ENCODE assay signal across 8 cellular contexts in genomic region chr3:151468284-151468917, GRCh38. TPM values are rescaled to one million over a fixed set of nuclear protein-coding genes. Genes with fewer than 3 reads are reported as not detected.
A peak's percentile ranks its signal among the peaks of the same experiment; 100 is the strongest.
DNase-seq lines count a peak whose midpoint lies in the region; ATAC-seq and TF ChIP-seq lines count a peak whose summit lies in the region.

No MANE protein-coding gene starts in this region.

- ATAC-seq in GM18520 (IDR thresholded peaks at IDR 0.05; ENCODE audit: unreplicated experiment) = peak; percentile 46
- peak; percentile 90 for ATAC-seq in HG03342 (IDR thresholded peaks at IDR 0.05; ENCODE audit: unreplicated experiment)
- peak; percentile 76 for ATAC-seq in foreskin keratinocyte

- H2BK5ac ChIP-seq in trophoblast cell (ENCODE audit: low read depth, low read length, poor library complexity) = no peak overlapping the region

- no peak overlapping the region for H3K4me3 ChIP-seq in BE2C (ENCODE audit: low read depth, low read length)
- no peak overlapping the region for H3K4me3 ChIP-seq in trophoblast cell (ENCODE audit: low read depth, low read length)

- intact Hi-C loops in posterior vena cava (cut with DNase I) = loop anchor here (10.0 kb wide), 2 partner anchors 176 to 186 kb away; no protein-coding TSS in a partner anchor

- H3K14ac ChIP-seq in trophoblast cell (ENCODE audit: low read length) = no peak overlapping the region

- H3K18ac ChIP-seq in trophoblast cell (ENCODE audit: low read length) = no peak overlapping the region

- H3K23ac ChIP-seq in trophoblast cell (ENCODE audit: low read length) = no peak overlapping the region

- peak; percentile 64 for DNase-seq in BE2C
- peak; percentile 20 for DNase-seq in NCI-H510A (lab: John Stamatoyannopoulos, UW)
- peak; percentile 2 to 46 for DNase-seq in activated CD4-positive, alpha-beta T cell treated with anti-CD3 and anti-CD28 coated beads, Interleukin-2, amount 50 U/mL, for 24 hours (ENCODE audit: low read depth in 1 of 2, low spot score in 1 of 2)
- peak; percentile 9 to 30 for DNase-seq in foreskin keratinocyte
- peak; percentile 30 to 85 for DNase-seq in trophoblast cell
- no peak for DNase-seq in posterior vena cava (ENCODE audit: low spot score)

- no peak overlapping the region for H3K4ac ChIP-seq in trophoblast cell (ENCODE audit: low read depth, low read length)

- no peak overlapping the region for H4K12ac ChIP-seq in trophoblast cell (ENCODE audit: low read depth, low read length)

- H2BK12ac ChIP-seq in trophoblast cell (ENCODE audit: low read length) = no peak overlapping the region

- no peaks in the 10 kb centered on the region for H3K79me2 ChIP-seq in trophoblast cell (ENCODE audit: control insufficient read depth, insufficient read depth, low read length, poor library complexity)

- H3K27ac ChIP-seq in foreskin keratinocyte = no peak overlapping the region
- H3K27ac ChIP-seq in trophoblast cell (ENCODE audit: low read depth, low read length) = no peak overlapping the region

- peaks cover 2% of the 10 kb centered on the region; the same call in 1 of the 2 replicates for H3K4me1 ChIP-seq in BE2C
- H3K4me1 ChIP-seq in foreskin keratinocyte = no peaks in the 10 kb centered on the region
- no peaks in the 10 kb centered on the region for H3K4me1 ChIP-seq in trophoblast cell (ENCODE audit: control insufficient read depth in 1 of 2, insufficient read depth in 2 of 2, low read length in 2 of 2)

- no peak overlapping the region for H3K4me2 ChIP-seq in trophoblast cell (ENCODE audit: low read length)

- H3K9me3 ChIP-seq in BE2C (no peaks in the 10 kb centered on the region), trophoblast cell (ENCODE audit: insufficient read depth, low read depth, low read length) (no peaks in the 10 kb centered on the region)

- H3K36me3 ChIP-seq in BE2C (no peaks in the 10 kb centered on the region), trophoblast cell (ENCODE audit: control insufficient read depth in 1 of 2, insufficient read depth in 2 of 2, low read length in 2 of 2) (no peaks in the 10 kb centered on the region)

- no peaks in the 10 kb centered on the region for H3K79me1 ChIP-seq in trophoblast cell (ENCODE audit: low read length)

- no peak overlapping the region for H2AFZ ChIP-seq in trophoblast cell (ENCODE audit: insufficient read depth, low read length, poor library complexity)

- H4K8ac ChIP-seq in trophoblast cell (ENCODE audit: low read depth, low read length) = no peak overlapping the region

- no CpG with 5 or more reads among the region's 9 CpGs for WGBS in trophoblast cell (ENCODE audit: extremely low coverage, insufficient coverage, insufficient read length)

- no peak overlapping the region for H2AK5ac ChIP-seq in trophoblast cell (ENCODE audit: low read length)

- no peak overlapping the region for H2BK120ac ChIP-seq in trophoblast cell (ENCODE audit: insufficient read depth, low read length, poor library complexity)

- no peak overlapping the region for H4K91ac ChIP-seq in trophoblast cell (ENCODE audit: low read depth, low read length)

- H3K27me3 ChIP-seq in BE2C (no peaks in the 10 kb centered on the region), foreskin keratinocyte (peaks cover 15% of the 10 kb centered on the region), trophoblast cell (ENCODE audit: insufficient read depth, low read length) (no peaks in the 10 kb centered on the region)

- TF ChIP-seq CTCF in BE2C (IDR thresholded peaks at IDR 0.05; ENCODE audit: low read depth, low read length) = peak; percentile 99
- TF ChIP-seq CTCF in foreskin keratinocyte (conservative IDR thresholded peaks at IDR 0.05) = peak; percentile 81

- H3K9ac ChIP-seq in trophoblast cell (ENCODE audit: low read length) = no peak overlapping the region

RNA-seq across cellular contexts. Expression of gene IGSF10, which starts 7.5 kb away (rescaled TPM):
- 0.90 TPM for polyA plus RNA-seq in BE2C (2012; ENCODE audit: insufficient read depth, insufficient read length, low read depth)
- total RNA-seq in foreskin keratinocyte (not detected in 2 replicates), posterior vena cava (1 to 10 TPM; 2.2 to 5.7 TPM)
- polyA plus RNA-seq in foreskin keratinocyte = not detected in 2 replicates
- 0.07 and 0.08 TPM in 2 replicates for polyA plus RNA-seq in trophoblast cell (2013)
